8 cellular contexts compared by ENCODE assay signal in genomic region chr12:26126340-26127284, GRCh38. TPM values are rescaled to one million over a fixed set of nuclear protein-coding genes. Genes with fewer than 3 reads are reported as not detected.
DNase-seq lines count a peak whose midpoint lies in the region; ATAC-seq and TF ChIP-seq lines count a peak whose summit lies in the region.

No MANE protein-coding gene starts in this region.

- H3K27me3 ChIP-seq in DOHH2 (ENCODE audit: control insufficient read depth, low read length) = peaks cover 89% of the 10 kb centered on the region
- no peaks in the 10 kb centered on the region for H3K27me3 ChIP-seq in kidney epithelial cell (ENCODE audit: control insufficient read depth, insufficient read depth, low read length)

- DNase-seq in KBM-7 (peak; percentile 85), SW 1271 (lab: John Stamatoyannopoulos, UW) (peak; percentile 39 to 71), kidney epithelial cell (ENCODE audit: low read depth) (no peak), cortex of kidney (lab: John Stamatoyannopoulos, UW) (no peak)

- H3K4me2 ChIP-seq in DOHH2 (ENCODE audit: low read length) = peak overlapping the region; percentile 67

- ATAC-seq in GM21515 (IDR thresholded peaks at IDR 0.05; ENCODE audit: unreplicated experiment) = peak; percentile 34

- peaks cover 43% of the 10 kb centered on the region for H3K4me1 ChIP-seq in DOHH2 (ENCODE audit: control insufficient read depth, low read length)

- no peaks in the 10 kb centered on the region for H3K36me3 ChIP-seq in DOHH2 (ENCODE audit: control insufficient read depth, low read length)
- H3K36me3 ChIP-seq in kidney epithelial cell (ENCODE audit: control insufficient read depth, insufficient read depth, low read length) = no peaks in the 10 kb centered on the region

- H3K9me3 ChIP-seq in DOHH2 (ENCODE audit: control insufficient read depth, insufficient read depth, low read length) = no peaks in the 10 kb centered on the region

- H3K27ac ChIP-seq in DOHH2 (ENCODE audit: low read depth, low read length) (no peak overlapping the region), cingulate gyrus (ENCODE audit: low read depth, low read length) (peak overlapping the region; percentile 96), skin epidermis (peak overlapping the region in 20 of 21 experiments; percentile 35 to 91 (median 82))

- H3K4me3 ChIP-seq in DOHH2 (ENCODE audit: low read length) = peak overlapping the region; percentile 61
- peak overlapping the region; percentile 53 for H3K4me3 ChIP-seq in kidney epithelial cell (ENCODE audit: low read depth, low read length)
- H3K4me3 ChIP-seq in skin epidermis = peak overlapping the region; percentile 38 to 66 (median 50)

- peaks cover 5% of the 10 kb centered on the region; the same call in 1 of the 2 replicates for H4K20me1 ChIP-seq in DOHH2 (ENCODE audit: control insufficient read depth, insufficient read depth, low read depth, low read length)

- H3K9me2 ChIP-seq in DOHH2 (replicated peaks; ENCODE audit: control insufficient read depth, low read length) = no peaks in the 10 kb centered on the region

- no peaks in the 10 kb centered on the region for H3K79me2 ChIP-seq in DOHH2 (ENCODE audit: control insufficient read depth, low read length)

- in situ Hi-C loops in KBM-7 (cut with MboI; ENCODE audit: low pct_unique_long_range_greater_than_20kb, low sequenced_read_pairs) = no loop called here

- H3F3A ChIP-seq in DOHH2 (ENCODE audit: control insufficient read depth, insufficient read depth) = peaks cover 2% of the 10 kb centered on the region; the same call in 1 of the 2 replicates

- no peak for TF ChIP-seq CTCF in DOHH2 (IDR thresholded peaks at IDR 0.05; ENCODE audit: low read depth, low read length, poor library complexity, severe bottlenecking)
- TF ChIP-seq CTCF in kidney epithelial cell (IDR thresholded peaks at IDR 0.05; ENCODE audit: insufficient read depth, low read length, poor library complexity, severe bottlenecking) = no peak

RNA-seq across cellular contexts. Expression of gene BHLHE41, which starts 1.8 kb away (rescaled TPM):
- total RNA-seq in kidney epithelial cell = 1.6 and 9.0 TPM in 2 replicates

Comparison
In these comparisons a context has a peak if more than half of its experiments do, and no peak if none do; other contexts are left out.
1. DNase-seq: peak in KBM-7 (single experiment) and SW 1271 (2 of 2); none in kidney epithelial cell (single experiment) and cortex of kidney (single experiment).
2. Peak in every context shown above with its lines, with median percentiles within 50 percentile points of each other: H3K4me3 ChIP-seq.